9 cellular contexts compared by ENCODE assay signal in the genomic region with DNA sequence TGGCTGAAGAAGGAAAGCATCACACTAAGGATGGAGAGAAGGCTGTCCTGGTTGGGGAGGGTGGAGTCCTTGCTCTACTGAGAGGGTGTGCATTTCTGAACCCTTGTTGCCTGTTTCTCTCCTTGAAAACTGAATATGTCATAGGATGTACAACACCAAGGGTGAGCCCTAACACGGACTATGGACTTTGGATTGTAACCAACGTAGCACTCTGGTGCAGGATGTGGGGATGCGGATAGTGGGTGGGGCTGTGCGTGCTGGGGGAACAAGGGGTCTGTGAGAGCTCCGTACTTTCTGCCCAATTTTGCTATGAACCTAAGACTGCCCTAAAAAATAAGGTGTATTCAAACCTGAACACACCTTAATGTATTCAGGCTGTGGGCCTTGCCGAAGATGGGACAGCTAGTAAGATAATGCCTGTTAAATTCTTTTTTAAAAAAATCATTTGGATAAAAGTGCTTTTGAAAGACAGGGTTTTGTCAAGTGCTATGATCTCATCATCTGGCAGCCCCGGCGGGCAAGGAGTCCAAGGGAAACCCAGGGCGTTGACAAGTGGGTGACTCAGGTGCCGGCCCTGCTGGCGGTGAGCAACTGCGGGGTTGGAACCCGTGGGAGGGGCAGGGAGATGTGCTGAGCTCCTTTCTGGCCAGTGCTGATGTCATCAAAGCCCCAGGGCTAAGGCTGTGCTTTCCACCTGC. TPM values are rescaled to one million over a fixed set of nuclear protein-coding genes. Genes with fewer than 3 reads are reported as not detected.
DNase-seq lines count a peak whose midpoint lies in the region; ATAC-seq and TF ChIP-seq lines count a peak whose summit lies in the region.
"Had no signal": no experiment of that assay in that cellular context is flagged by ENCODE, and none has a peak within 500 bp of the region (broad histone marks: within the 10 kb centered on the region; RNA-seq: fewer than 3 reads in every experiment).

No MANE protein-coding gene starts in this region.

- TF ChIP-seq EP300 in tibial nerve (IDR thresholded peaks at IDR 0.05), result no peak

- H3K36me3 Mint-ChIP-seq in activated CD4-positive, alpha-beta T cell treated with anti-CD3 and anti-CD28 coated beads for 36 hours (ENCODE audit: low read depth), result no peaks in the 10 kb centered on the region
- H3K36me3 Mint-ChIP-seq: CD8-positive, alpha-beta T cell had no signal

- H3K27me3 Mint-ChIP-seq in activated CD4-positive, alpha-beta T cell treated with anti-CD3 and anti-CD28 coated beads for 36 hours, result no peaks in the 10 kb centered on the region

- H3K27ac Mint-ChIP-seq in activated CD4-positive, alpha-beta T cell treated with anti-CD3 and anti-CD28 coated beads for 36 hours, result no peak overlapping the region
- H3K27ac Mint-ChIP-seq: CD8-positive, alpha-beta T cell had no signal

- no peaks in the 10 kb centered on the region for H3K4me1 Mint-ChIP-seq in activated CD4-positive, alpha-beta T cell treated with anti-CD3 and anti-CD28 coated beads for 36 hours

- H3K4me3 ChIP-seq in tibial nerve, result no peak overlapping the region

- H3K9me3 Mint-ChIP-seq in activated CD4-positive, alpha-beta T cell treated with anti-CD3 and anti-CD28 coated beads for 36 hours (ENCODE audit: low read depth), result no peaks in the 10 kb centered on the region
- H3K9me3 Mint-ChIP-seq: CD8-positive, alpha-beta T cell had no signal

- no peaks in the 10 kb centered on the region for H3K4me1 ChIP-seq in tibial nerve

- no peaks in the 10 kb centered on the region for H3K36me3 ChIP-seq in tibial nerve

- no peak for TF ChIP-seq CTCF in tibial nerve (IDR thresholded peaks at IDR 0.05)

- intact Hi-C loops in activated CD4-positive, alpha-beta T cell treated with anti-CD3 and anti-CD28 coated beads for 36 hours (cut with DNase I, micrococcal nuclease), result no loop called here

- H3K9me3 ChIP-seq in tibial nerve, result no peaks in the 10 kb centered on the region

- no peak overlapping the region for H3K4me3 Mint-ChIP-seq in activated CD4-positive, alpha-beta T cell treated with anti-CD3 and anti-CD28 coated beads for 36 hours
- H3K4me3 Mint-ChIP-seq: CD8-positive, alpha-beta T cell had no signal

- peak; percentile 11 for DNase-seq in activated CD4-positive, alpha-beta T cell treated with anti-CD3 and anti-CD28 coated beads for 36 hours
- no peak for DNase-seq in activated CD4-positive, alpha-beta T cell treated with anti-CD3 and anti-CD28 coated beads, Interleukin-2, amount 50 U/mL, for 48 hours
- peak; percentile 14 for DNase-seq in activated gamma-delta T cell (lab: John Stamatoyannopoulos, UW)
- peak; percentile 71 for DNase-seq in iPS-NIHi7 (ENCODE audit: extremely low spot score)
- DNase-seq in tibial nerve (ENCODE audit: low spot score in 2 of 2), result peak; percentile 27 to 42
- DNase-seq in NCI-H2227 (lab: John Stamatoyannopoulos, UW; ENCODE audit: unreplicated experiment), result no peak
- no peak for DNase-seq in NCI-H446 (lab: John Stamatoyannopoulos, UW)

- WGBS in tibial nerve, 2 donors, result 67 to 70% methylated on average over 13 of the region's 13 CpGs

- CTCF ChIA-PET in activated CD4-positive, alpha-beta T cell treated with anti-CD3 and anti-CD28 coated beads for 36 hours (lab: Charles Lee), result interaction anchor here (0.6 kb wide), 1 partner anchor 575 kb away, joined by 3 read pairs; no protein-coding TSS in a partner anchor

- TF ChIP-seq POLR2A in tibial nerve (IDR thresholded peaks at IDR 0.05), result no peak

- no peaks in the 10 kb centered on the region for H3K27me3 ChIP-seq in tibial nerve

- ATAC-seq in activated CD4-positive, alpha-beta T cell treated with anti-CD3 and anti-CD28 coated beads for 36 hours, result no peak
- no peak for ATAC-seq in GM21528 (IDR thresholded peaks at IDR 0.05; ENCODE audit: low FRiP score, unreplicated experiment)
- ATAC-seq: CD8-positive, alpha-beta T cell had no signal

- no peak overlapping the region for H3K27ac ChIP-seq in tibial nerve

- POLR2A ChIA-PET in activated CD4-positive, alpha-beta T cell treated with anti-CD3 and anti-CD28 coated beads for 36 hours (lab: Charles Lee), result no interaction called here

RNA-seq across cellular contexts. Expression of a gene that starts 54.0 kb away (rescaled TPM):
- not detected for total RNA-seq in activated CD4-positive, alpha-beta T cell treated with anti-CD3 and anti-CD28 coated beads for 36 hours
- total RNA-seq in tibial nerve, result 1 to 10 TPM; 4.2 to 8.4 (median 7.2) TPM

Comparison
In these comparisons a context has a peak if more than half of its experiments do, and no peak if none do; other contexts are left out.
1. DNase-seq: peak in activated CD4-positive, alpha-beta T cell treated with anti-CD3 and anti-CD28 coated beads for 36 hours (single experiment), activated gamma-delta T cell (single experiment), iPS-NIHi7 (single experiment) and tibial nerve (2 of 2); none in activated CD4-positive, alpha-beta T cell treated with anti-CD3 and anti-CD28 coated beads, Interleukin-2, amount 50 U/mL, for 48 hours (0 of 2), NCI-H2227 (single experiment) and NCI-H446 (0 of 2).
2. RNA of a gene that starts 54.0 kb away (total RNA-seq): 4.2 to 8.4 TPM in tibial nerve; not detected in activated CD4-positive, alpha-beta T cell treated with anti-CD3 and anti-CD28 coated beads for 36 hours; every median in the first group is over 4 times any median in the second.